In the genomic region with DNA sequence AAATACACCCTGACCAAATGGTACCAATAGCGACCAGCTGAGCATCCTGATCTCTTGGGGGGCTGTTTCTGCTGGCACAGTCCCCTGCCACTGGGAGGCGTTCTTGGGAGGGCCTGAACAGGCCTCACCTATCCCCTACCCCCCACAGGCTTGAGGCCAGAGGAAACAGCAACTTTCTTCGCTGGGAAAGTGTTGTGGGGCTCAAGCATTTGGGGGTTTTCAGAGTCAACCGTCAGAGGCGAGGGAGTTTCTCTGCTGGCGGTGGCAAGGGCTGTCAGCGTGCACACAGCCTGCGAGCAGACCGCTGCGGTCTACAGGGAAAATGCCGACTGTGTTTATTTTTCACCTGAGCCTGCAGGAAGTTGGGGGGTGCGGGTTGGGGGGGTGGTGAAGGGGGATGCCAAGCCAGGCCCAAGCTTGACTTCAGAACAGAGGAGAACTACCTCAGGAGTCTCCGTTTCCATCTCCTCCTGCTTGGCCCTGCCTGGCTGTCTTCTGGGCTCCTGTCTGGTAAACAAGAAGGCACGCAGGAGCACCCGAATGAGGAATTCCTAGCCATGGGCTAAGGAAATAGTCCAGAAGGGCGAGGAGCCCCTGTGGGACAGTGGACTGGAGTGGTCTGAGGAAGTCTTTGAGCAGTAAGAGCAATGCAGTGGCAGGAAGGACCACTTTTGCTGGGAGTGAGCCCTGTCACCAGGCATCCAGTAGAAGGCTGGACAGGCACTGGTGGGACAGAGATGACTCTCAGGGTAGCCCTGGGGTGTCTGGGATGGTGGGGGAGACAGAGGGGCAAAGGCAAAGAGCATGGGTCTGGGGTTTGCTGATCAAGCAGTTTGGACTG, we compare ENCODE assay signal across 1 cellular context.
TF ChIP-seq lines count a peak whose summit lies in the region.

No MANE protein-coding gene starts in this region.

TF ChIP-seq in K562, 482 proteins besides CTCF, POLR2A, EP300 and RAD21:
- TF ChIP-seq MAFF (IDR thresholded peaks at IDR 0.05; ENCODE audit: low read length) (0 out of 2 replicates have a peak, but pooled peaks have one; percentile 12), C11orf30 (IDR thresholded peaks at IDR 0.05; ENCODE audit: low read depth) (0 out of 2 replicates have a peak, but pooled peaks have one; percentile 5), MAFG (tag; conservative IDR thresholded peaks at IDR 0.05) (0 out of 2 replicates have a peak, but pooled peaks have one; percentile 18), ZNF316 (IDR thresholded peaks at IDR 0.05) (peak; percentile 52; the same call in 1 of the 2 replicates), KDM1A (IDR thresholded peaks at IDR 0.05) (no peak)
